ENCODE assay signal across 25 cellular contexts in the genomic region with DNA sequence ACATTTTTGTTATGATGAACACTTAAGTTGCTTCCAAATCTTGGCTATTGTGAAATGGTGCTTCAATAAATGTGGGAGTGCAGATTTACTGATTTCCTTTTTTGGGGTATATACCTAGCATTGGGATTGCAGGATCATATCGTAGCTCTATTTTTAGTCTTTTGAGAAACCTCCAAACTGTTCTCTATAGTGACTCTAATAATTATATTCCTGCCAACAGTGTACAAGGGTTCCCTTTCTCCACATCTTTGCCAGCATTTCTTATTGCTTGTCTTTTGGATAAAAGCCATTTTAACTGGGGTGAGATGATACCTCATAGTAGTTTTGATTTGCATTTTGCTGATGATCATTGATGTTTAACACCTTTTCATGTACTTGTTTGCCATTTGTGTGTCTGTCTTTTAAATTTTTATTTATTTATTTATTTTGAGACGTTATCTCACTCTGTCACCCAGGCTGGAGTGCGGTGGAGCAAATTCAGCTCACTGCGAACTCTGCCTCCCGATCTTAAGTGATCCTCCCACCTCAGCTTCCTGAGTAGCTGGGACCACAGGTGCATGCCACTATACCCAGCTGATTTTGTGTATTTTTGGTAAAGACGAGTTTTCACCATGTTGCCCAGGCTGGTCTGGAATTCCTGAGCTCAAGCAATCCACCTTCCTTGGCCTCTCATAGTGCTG.
"Had no signal": no experiment of that assay in that cellular context is flagged by ENCODE, and none has a peak within 500 bp of the region (broad histone marks: within the 10 kb centered on the region; RNA-seq: fewer than 3 reads in every experiment).

No MANE protein-coding gene starts in this region.

- H3K27me3 ChIP-seq: neural progenitor cell, ovary, right lobe of liver, sigmoid colon, stomach, thyroid gland, tibial nerve, upper lobe of left lung, vagina had no signal

- H3K36me3 ChIP-seq: ovary, right lobe of liver, sigmoid colon, thoracic aorta, thyroid gland, upper lobe of left lung, vagina had no signal

- ATAC-seq: naive thymus-derived CD4-positive, alpha-beta T cell; natural killer cell; psoas muscle; right lobe of liver; stimulated activated effector memory CD8-positive, alpha-beta T cell treated with anti-CD3 and anti-CD28 coated beads, Interleukin-12 subunit alpha, Interleukin-12 subunit beta, amount 100 ng/mL, for 72 hours; stimulated activated naive B cell treated with anti-CD40 and anti-IgM and Interleukin-4, amounts not matched to agents 10 μg/mL and 1 μg/mL and 100 μg/mL, for 72 hours had no signal

- DNase-seq: naive thymus-derived CD4-positive, alpha-beta T cell; natural killer cell; occipital lobe; ovary; posterior cingulate gyrus; psoas muscle; right lobe of liver; sigmoid colon; small intestine; stimulated activated CD4-positive, alpha-beta T cell treated with anti-CD3 and anti-CD28 coated beads, Interleukin-15, amount 100 ng/mL, for 24 hours; stimulated activated CD4-positive, alpha-beta T cell treated with anti-CD3 and anti-CD28 coated beads, Interleukin-2, amount 100 ng/mL, for 24 hours; stimulated activated CD4-positive, alpha-beta T cell treated with anti-CD3 and anti-CD28 coated beads, Interleukin-2, amount 100 ng/mL, for 48 hours; stimulated activated CD4-positive, alpha-beta T cell treated with anti-CD3 and anti-CD28 coated beads, Interleukin-4, amount 100 ng/mL, for 24 hours; stimulated activated naive B cell treated with anti-CD40 and anti-IgM and Interleukin-4, amounts not matched to agents 10 μg/mL and 1 μg/mL and 100 μg/mL, for 72 hours; stimulated activated naive CD4-positive, alpha-beta T cell treated with Interleukin-2 at 50 U/mL for 16 hours; stomach; thyroid gland; trophoblast cell; upper lobe of left lung had no signal

- H3K27ac ChIP-seq: neural progenitor cell, ovary, parathyroid adenoma, psoas muscle, right lobe of liver, sigmoid colon, stomach, thoracic aorta, thyroid gland, tibial nerve, upper lobe of left lung, vagina had no signal

- H3K4me1 ChIP-seq: neural progenitor cell, parathyroid adenoma, psoas muscle, right lobe of liver, sigmoid colon, stomach, thyroid gland, tibial nerve, upper lobe of left lung, vagina had no signal

- H3K9me3 ChIP-seq: ovary, right lobe of liver, sigmoid colon, thyroid gland, vagina had no signal

- H3K4me3 ChIP-seq: neural progenitor cell, ovary, psoas muscle, right lobe of liver, sigmoid colon, stomach, thoracic aorta, thyroid gland, tibial nerve, upper lobe of left lung, vagina had no signal
